12 cellular contexts compared by ENCODE assay signal in genomic region chr1:243213045-243213787, GRCh38. TPM values are rescaled to one million over a fixed set of nuclear protein-coding genes. Genes with fewer than 3 reads are reported as not detected.
DNase-seq lines count a peak whose midpoint lies in the region; ATAC-seq and TF ChIP-seq lines count a peak whose summit lies in the region.
"Had no signal": no experiment of that assay in that cellular context is flagged by ENCODE, and none has a peak within 500 bp of the region (broad histone marks: within the 10 kb centered on the region; RNA-seq: fewer than 3 reads in every experiment).

No MANE protein-coding gene starts in this region.

- H3K4me3 Mint-ChIP-seq in stimulated activated naive CD8-positive, alpha-beta T cell treated with anti-CD3 and anti-CD28 coated beads, Interleukin-15, amount 100 ng/mL, for 72 hours: no peak overlapping the region
- H3K4me3 Mint-ChIP-seq: activated T-cell treated with anti-CD3 and anti-CD28 coated beads, Interleukin-2, amount 50 U/mL, for 4 hours had no signal

- H3K4me1 Mint-ChIP-seq in stimulated activated naive CD8-positive, alpha-beta T cell treated with anti-CD3 and anti-CD28 coated beads, Interleukin-15, amount 100 ng/mL, for 72 hours: no peaks in the 10 kb centered on the region

- ATAC-seq in stimulated activated naive CD8-positive, alpha-beta T cell treated with anti-CD3 and anti-CD28 coated beads, Interleukin-15, amount 100 ng/mL, for 72 hours: no peak
- ATAC-seq: activated T-cell treated with anti-CD3 and anti-CD28 coated beads, Interleukin-2, amount 50 U/mL, for 4 hours had no signal

- no peak for TF ChIP-seq CTCF in fibroblast of villous mesenchyme (IDR thresholded peaks at IDR 0.05; ENCODE audit: insufficient read depth, low read depth, low read length)

- H3K4me3 ChIP-seq in fibroblast of villous mesenchyme (ENCODE audit: low read depth, low read length): no peak overlapping the region
- H3K4me3 ChIP-seq: tibial artery had no signal

- peak overlapping the region; percentile 88 to 93 for H3K27ac Mint-ChIP-seq in stimulated activated naive CD8-positive, alpha-beta T cell treated with anti-CD3 and anti-CD28 coated beads, Interleukin-15, amount 100 ng/mL, for 72 hours

- DNase-seq in SIG-M5 treated with dmso at 0.1 percent for 504 hours (lab: John Stamatoyannopoulos, UW; ENCODE audit: unreplicated experiment): peak; percentile 20
- DNase-seq in SIG-M5 (lab: John Stamatoyannopoulos, UW): no peak
- peak; percentile 46 for DNase-seq in RPMI7951 (ENCODE audit: low read depth)
- peak; percentile 89 for DNase-seq in fibroblast of villous mesenchyme (ENCODE audit: low read depth)
- no peak for DNase-seq in stimulated activated naive CD8-positive, alpha-beta T cell treated with anti-CD3 and anti-CD28 coated beads, Interleukin-15, amount 100 ng/mL, for 72 hours
- no peak for DNase-seq in KG1 (lab: John Stamatoyannopoulos, UW)
- DNase-seq in NCI-H524 treated with DMSO at 0.1 percent for 48 hours (lab: John Stamatoyannopoulos, UW): no peak
- no peak for DNase-seq in CD1c-positive myeloid dendritic cell (ENCODE audit: extremely low spot score)
- DNase-seq: activated T-cell treated with anti-CD3 and anti-CD28 coated beads, Interleukin-2, amount 50 U/mL, for 4 hours; kidney glomerular epithelial cell; NCI-H2171; tibial artery had no signal

- H3K9me3 Mint-ChIP-seq in stimulated activated naive CD8-positive, alpha-beta T cell treated with anti-CD3 and anti-CD28 coated beads, Interleukin-15, amount 100 ng/mL, for 72 hours: no peaks in the 10 kb centered on the region

- no peaks in the 10 kb centered on the region for H3K27me3 Mint-ChIP-seq in stimulated activated naive CD8-positive, alpha-beta T cell treated with anti-CD3 and anti-CD28 coated beads, Interleukin-15, amount 100 ng/mL, for 72 hours

RNA-seq across cellular contexts. Expression of gene CEP170, which starts 41.9 kb away (rescaled TPM):
- 65.4 and 66.0 TPM in 2 replicates for total RNA-seq in RPMI7951 (2014; rRNA removed; shearing (Covaris generic))
- 114 and 115 TPM in 2 replicates for total RNA-seq in fibroblast of villous mesenchyme

RNA-seq across cellular contexts. Expression of gene SDCCAG8, which starts 42.6 kb away (rescaled TPM):
- 12.5 and 16.6 TPM in 2 replicates for total RNA-seq in RPMI7951 (2014; rRNA removed; shearing (Covaris generic))
- total RNA-seq in fibroblast of villous mesenchyme: 33.5 and 41.0 TPM in 2 replicates

Comparison
In these comparisons a context has a peak if more than half of its experiments do, and no peak if none do; other contexts are left out.
1. DNase-seq: peak in SIG-M5 treated with dmso at 0.1 percent for 504 hours (single experiment), RPMI7951 (single experiment) and fibroblast of villous mesenchyme (single experiment); none in SIG-M5 (single experiment), stimulated activated naive CD8-positive, alpha-beta T cell treated with anti-CD3 and anti-CD28 coated beads, Interleukin-15, amount 100 ng/mL, for 72 hours (0 of 2), KG1 (single experiment), NCI-H524 treated with DMSO at 0.1 percent for 48 hours (single experiment) and CD1c-positive myeloid dendritic cell (single experiment).